12 cellular contexts compared by ENCODE assay signal in genomic region chr18:69958422-69958821, GRCh38. TPM values are rescaled to one million over a fixed set of nuclear protein-coding genes. Genes with fewer than 3 reads are reported as not detected.
DNase-seq lines count a peak whose midpoint lies in the region; ATAC-seq and TF ChIP-seq lines count a peak whose summit lies in the region.
"Had no signal": no experiment of that assay in that cellular context is flagged by ENCODE, and none has a peak within 500 bp of the region (broad histone marks: within the 10 kb centered on the region; RNA-seq: fewer than 3 reads in every experiment).

No MANE protein-coding gene starts in this region.

- no peaks in the 10 kb centered on the region for H3K27me3 ChIP-seq in CD4-positive, alpha-beta T cell (ENCODE audit: control insufficient read depth, insufficient read depth, low read length)
- H3K27me3 ChIP-seq in lower lobe of right lung (ENCODE audit: low read depth), result no peaks in the 10 kb centered on the region
- H3K27me3 ChIP-seq: Peyer's patch had no signal

- no peak overlapping the region for H3K4me3 Mint-ChIP-seq in CD4-positive, alpha-beta T cell
- no peak overlapping the region for H3K4me3 Mint-ChIP-seq in T-helper 2 cell treated with Interferon-gamma antibody and Interleukin-4, amounts not matched to agents 5 μg/mL and 100 μg/mL, for 36 hours

- H3K4me3 ChIP-seq in lower lobe of right lung, result no peak overlapping the region
- H3K4me3 ChIP-seq: Peyer's patch had no signal

- no peaks in the 10 kb centered on the region for H3K36me3 ChIP-seq in lower lobe of right lung
- H3K36me3 ChIP-seq: Peyer's patch had no signal

- no peak for TF ChIP-seq CTCF in CD4-positive, alpha-beta T cell (IDR thresholded peaks at IDR 0.05)
- TF ChIP-seq CTCF in lower lobe of right lung (IDR thresholded peaks at IDR 0.05), result no peak

- peaks cover 10% of the 10 kb centered on the region for H3K4me1 ChIP-seq in lower lobe of right lung
- H3K4me1 ChIP-seq: Peyer's patch had no signal

- no peaks in the 10 kb centered on the region for H3K9me3 ChIP-seq in CD4-positive, alpha-beta T cell (ENCODE audit: control insufficient read depth, low read length)
- no peaks in the 10 kb centered on the region for H3K9me3 ChIP-seq in lower lobe of right lung
- H3K9me3 ChIP-seq: Peyer's patch had no signal

- H3K27me3 Mint-ChIP-seq in CD4-positive, alpha-beta T cell, result no peaks in the 10 kb centered on the region
- no peaks in the 10 kb centered on the region for H3K27me3 Mint-ChIP-seq in T-helper 2 cell treated with Interferon-gamma antibody and Interleukin-4, amounts not matched to agents 5 μg/mL and 100 μg/mL, for 36 hours (ENCODE audit: low read depth)
- H3K27me3 Mint-ChIP-seq: CD8-positive, alpha-beta memory T cell; naive B cell had no signal

- intact Hi-C loops in CD4-positive, alpha-beta T cell (cut with DNase I, micrococcal nuclease), result no loop called here
- intact Hi-C loops in lower lobe of right lung (cut with DNase I), result no loop called here

- peak overlapping the region; percentile 25 for H3K27ac ChIP-seq in CD4-positive, alpha-beta T cell (ENCODE audit: low read depth, low read length)
- H3K27ac ChIP-seq in lower lobe of right lung, result no peak overlapping the region

- POLR2A ChIA-PET in CD4-positive, alpha-beta T cell (lab: Charles Lee), result interaction anchor here (1.8 to 2.4 kb wide), 4 partner anchors 10 to 60 kb away, joined by 8 to 12 read pairs (median 10); partner anchors contain the start of gene CD226

- H3K9me3 Mint-ChIP-seq in CD4-positive, alpha-beta T cell, result no peaks in the 10 kb centered on the region
- H3K9me3 Mint-ChIP-seq in T-helper 2 cell treated with Interferon-gamma antibody and Interleukin-4, amounts not matched to agents 5 μg/mL and 100 μg/mL, for 36 hours, result peaks cover 3% of the 10 kb centered on the region
- H3K9me3 Mint-ChIP-seq: CD8-positive, alpha-beta memory T cell had no signal

- peaks cover 16% of the 10 kb centered on the region for H3K4me1 Mint-ChIP-seq in CD4-positive, alpha-beta T cell (ENCODE audit: low read depth)
- H3K4me1 Mint-ChIP-seq in T-helper 2 cell treated with Interferon-gamma antibody and Interleukin-4, amounts not matched to agents 5 μg/mL and 100 μg/mL, for 36 hours (ENCODE audit: low read depth), result peaks cover 23% of the 10 kb centered on the region

- DNase-seq in CD4-positive, alpha-beta T cell, result no peak
- peak; percentile 66 for DNase-seq in T-helper 2 cell treated with Interferon-gamma antibody and Interleukin-4, amounts not matched to agents 5 μg/mL and 100 μg/mL, for 36 hours (ENCODE audit: low spot score)
- DNase-seq in lower lobe of right lung (no peak), NCI-H1436 (lab: John Stamatoyannopoulos, UW) (no peak), putamen (ENCODE audit: low spot score) (no peak), NCI-H1105 treated with DMSO at 0.1 percent for 48 hours (lab: John Stamatoyannopoulos, UW) (no peak)
- DNase-seq: CD8-positive, alpha-beta memory T cell; central memory CD4-positive, alpha-beta T cell; naive B cell; Peyer's patch had no signal

- CTCF ChIA-PET in CD4-positive, alpha-beta T cell (lab: Charles Lee), result interaction anchor here (1.8 to 2.3 kb wide), 4 partner anchors 10 to 85 kb away, joined by 6 to 23 read pairs (median 8); no protein-coding TSS in a partner anchor

- no peak for ATAC-seq in CD4-positive, alpha-beta T cell (ENCODE audit: poor library complexity)
- ATAC-seq in GM19023 (IDR thresholded peaks at IDR 0.05; ENCODE audit: unreplicated experiment) (peak; percentile 44), HG02840 (IDR thresholded peaks at IDR 0.05; ENCODE audit: low FRiP score, unreplicated experiment) (peak; percentile 56), lower lobe of right lung (no peak)

- peaks cover 9% of the 10 kb centered on the region for H3K36me3 Mint-ChIP-seq in CD4-positive, alpha-beta T cell (ENCODE audit: low read depth)
- peaks cover 9% of the 10 kb centered on the region for H3K36me3 Mint-ChIP-seq in T-helper 2 cell treated with Interferon-gamma antibody and Interleukin-4, amounts not matched to agents 5 μg/mL and 100 μg/mL, for 36 hours (ENCODE audit: low read depth)
- H3K36me3 Mint-ChIP-seq: CD8-positive, alpha-beta memory T cell had no signal

- H3K27ac Mint-ChIP-seq in CD4-positive, alpha-beta T cell, result no peak overlapping the region
- H3K27ac Mint-ChIP-seq in T-helper 2 cell treated with Interferon-gamma antibody and Interleukin-4, amounts not matched to agents 5 μg/mL and 100 μg/mL, for 36 hours, result no peak overlapping the region

RNA-seq across cellular contexts. Expression of gene CD226, which starts 10.7 kb away (rescaled TPM):
- total RNA-seq in CD4-positive, alpha-beta T cell, result 10 to 100 TPM; 74.0 to 74.8 TPM
- 5.4 TPM for total RNA-seq in lower lobe of right lung

Comparison
In these comparisons a context has a peak if more than half of its experiments do, and no peak if none do; other contexts are left out.
1. ATAC-seq: peak in GM19023 (single experiment) and HG02840 (single experiment); none in CD4-positive, alpha-beta T cell (single experiment) and lower lobe of right lung (0 of 2).
2. RNA of gene CD226, which starts 10.7 kb away (total RNA-seq): 74.0 to 74.8 TPM in CD4-positive, alpha-beta T cell; 5.4 TPM in lower lobe of right lung (single experiment); every median in the first group is over 10 times any median in the second.